ENCODE assay signal across 1 cellular context in the genomic region with DNA sequence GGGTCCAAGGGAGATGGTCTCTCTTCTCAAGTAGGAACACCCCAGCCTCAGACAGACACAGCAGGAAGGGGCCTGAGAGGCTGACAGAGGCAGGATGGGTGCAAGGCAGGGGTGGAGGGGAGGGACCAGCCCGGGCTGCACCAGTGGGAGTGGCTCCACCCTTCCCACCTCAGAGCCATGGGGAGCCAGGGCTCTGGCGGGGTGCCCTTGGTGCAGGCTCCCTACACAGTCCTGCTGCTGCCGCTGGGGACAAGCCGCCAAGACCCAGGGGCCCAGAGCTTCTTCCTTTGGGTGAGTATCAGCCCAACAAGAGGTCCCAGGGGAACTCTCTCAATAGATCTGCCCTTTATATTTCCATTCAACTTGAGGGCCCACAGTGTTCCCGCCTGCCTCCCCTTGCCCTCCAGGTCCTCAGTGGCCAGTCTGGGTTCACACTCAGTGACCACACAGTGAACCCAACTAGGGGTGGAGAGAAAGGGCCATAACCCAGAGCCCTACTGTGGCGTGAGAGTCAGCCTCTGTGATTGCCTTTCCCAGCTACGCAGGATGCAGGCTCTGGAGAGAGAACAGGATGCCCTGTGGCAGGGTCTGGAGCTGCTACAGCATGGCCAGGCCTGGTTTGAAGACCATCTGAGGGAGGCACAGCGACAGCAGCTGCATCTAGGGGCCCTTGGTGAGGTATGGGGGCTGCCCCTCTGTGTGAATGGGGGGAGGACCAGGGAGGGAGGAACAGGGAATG.
TF ChIP-seq lines count a peak whose summit lies in the region.

No MANE protein-coding gene starts in this region.

TF ChIP-seq in WTC11, 78 proteins besides CTCF, POLR2A, EP300 and RAD21:
- TF ChIP-seq ATF3 (CRISPR knock-in tag; conservative IDR thresholded peaks at IDR 0.05), result 0 out of 2 replicates have a peak, but pooled peaks have one; percentile 21
- TF ChIP-seq TEAD4 (CRISPR knock-in tag; IDR thresholded peaks at IDR 0.05), result 0 out of 2 replicates have a peak, but pooled peaks have one; percentile 22
- no peak for TF ChIP-seq GABPB1 (CRISPR knock-in tag; IDR thresholded peaks at IDR 0.05)
